Comparison of ENCODE assay signal across 8 cellular contexts in the genomic region with DNA sequence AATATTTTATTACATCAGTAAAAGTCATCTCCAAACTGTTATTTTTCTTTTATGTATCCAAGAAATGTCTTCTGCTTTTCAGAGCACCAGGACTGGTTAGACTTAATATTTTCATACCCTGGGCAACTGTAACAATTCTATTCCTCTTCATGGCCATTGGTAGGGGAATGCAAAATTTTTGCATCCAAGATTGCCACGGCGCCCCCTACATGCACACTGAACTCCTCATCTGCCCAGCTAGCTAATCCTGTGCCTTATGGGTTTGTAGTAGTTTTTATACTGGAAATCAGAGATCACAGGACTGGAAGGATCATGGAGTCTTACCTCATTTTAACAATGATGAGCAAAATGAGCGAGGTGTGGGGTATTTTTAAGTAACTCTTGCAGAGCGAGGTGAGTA.
DNase-seq lines count a peak whose midpoint lies in the region; ATAC-seq and TF ChIP-seq lines count a peak whose summit lies in the region.

No MANE protein-coding gene starts in this region.

- H3K9me3 ChIP-seq in right cardiac atrium (ENCODE audit: control insufficient read depth, low read length) (no peaks in the 10 kb centered on the region), transverse colon (no peaks in the 10 kb centered on the region)

- peaks cover 0 to 8% (median 6%) of the 10 kb centered on the region in 3 donors for H3K4me1 Mint-ChIP-seq in IgD-negative memory B cell

- DNase-seq in AG10803 (ENCODE audit: low read depth): peak; percentile 32
- peak; percentile 20 for DNase-seq in activated T-cell treated with anti-CD3 and anti-CD28 coated beads for 24 hours (ENCODE audit: low read depth)
- DNase-seq in right cardiac atrium: peak; percentile 37 to 72 (median 69)
- peak; percentile 53 for DNase-seq in transverse colon
- DNase-seq in HK-2 (ENCODE audit: unreplicated experiment): no peak
- DNase-seq in NCI-H446 treated with DMSO at 0.1 percent for 48 hours (lab: John Stamatoyannopoulos, UW): no peak
- DNase-seq in HuH-7.5 (ENCODE audit: low spot score): no peak

- no peak overlapping the region for H3K4me3 Mint-ChIP-seq in IgD-negative memory B cell

- no peaks in the 10 kb centered on the region for H3K36me3 ChIP-seq in transverse colon

- H3K27me3 ChIP-seq in right cardiac atrium (ENCODE audit: control insufficient read depth, insufficient read depth): no peaks in the 10 kb centered on the region
- no peaks in the 10 kb centered on the region for H3K27me3 ChIP-seq in transverse colon

- no peak for TF ChIP-seq POLR2A in transverse colon (IDR thresholded peaks at IDR 0.05)

- TF ChIP-seq EP300 in transverse colon (IDR thresholded peaks at IDR 0.05; ENCODE audit: low read depth): no peak

- TF ChIP-seq CTCF in AG10803 (conservative IDR thresholded peaks at IDR 0.05; ENCODE audit: low read length) (peak; percentile 56), transverse colon (IDR thresholded peaks at IDR 0.05) (peak; percentile 30 to 38 (median 34))

- 89% methylated on average over 4 of the region's 4 CpGs for whole genome bisulfite sequencing in right cardiac atrium
- WGBS in transverse colon (ENCODE audit: low coverage in 1 of 2), 2 donors: 70 to 92% methylated on average over 2 to 4 of the region's 4 CpGs

- H3K4me3 ChIP-seq in AG10803 (ENCODE audit: low read length) (no peak overlapping the region), right cardiac atrium (ENCODE audit: low read length) (no peak overlapping the region), transverse colon (no peak overlapping the region)

- no peaks in the 10 kb centered on the region for H3K9me3 Mint-ChIP-seq in IgD-negative memory B cell

- peaks cover 4% of the 10 kb centered on the region for H3K36me3 Mint-ChIP-seq in IgD-negative memory B cell

- H3K27ac Mint-ChIP-seq in IgD-negative memory B cell: peak overlapping the region in 2 of 3 donors; percentile 11 to 67

- in situ Hi-C loops in transverse colon (cut with MboI; ENCODE audit: low pct_ligation_motif_present in 1 of 4, low pct_unique_long_range_greater_than_20kb in 1 of 4, low sequenced_read_pairs in 3 of 4): loop anchor here in 2 of 4 donors (25.0 kb wide), 2 partner anchors 92 to 292 kb away; no protein-coding TSS in a partner anchor

- intact Hi-C loops in right cardiac atrium (cut with DNase I): loop anchor here in 2 of 4 donors (5.0 to 10.0 kb wide), 2 partner anchors 69 to 77 kb away; a partner anchor contains a TSS
- intact Hi-C loops in transverse colon (cut with DNase I; ENCODE audit: low total_unique reads): no loop called here

- H3K27me3 Mint-ChIP-seq in IgD-negative memory B cell: no peaks in the 10 kb centered on the region

- peak in 1 of 2 donors; percentile 27 for ATAC-seq in right cardiac atrium

- H3K4me1 ChIP-seq in right cardiac atrium (ENCODE audit: control insufficient read depth, insufficient read depth, low read length): no peaks in the 10 kb centered on the region
- peaks cover 0 to 11% (median 2%) of the 10 kb centered on the region in 4 donors for H3K4me1 ChIP-seq in transverse colon

- H3K27ac ChIP-seq in right cardiac atrium (ENCODE audit: low read length): no peak overlapping the region
- H3K27ac ChIP-seq in transverse colon: no peak overlapping the region

Comparison
In these comparisons a context has a peak if more than half of its experiments do, and no peak if none do; other contexts are left out.
1. DNase-seq: peak in AG10803 (single experiment), activated T-cell treated with anti-CD3 and anti-CD28 coated beads for 24 hours (single experiment), right cardiac atrium (3 of 3) and transverse colon (single experiment); none in HK-2 (single experiment), NCI-H446 treated with DMSO at 0.1 percent for 48 hours (single experiment) and HuH-7.5 (single experiment).